In the genomic region with DNA sequence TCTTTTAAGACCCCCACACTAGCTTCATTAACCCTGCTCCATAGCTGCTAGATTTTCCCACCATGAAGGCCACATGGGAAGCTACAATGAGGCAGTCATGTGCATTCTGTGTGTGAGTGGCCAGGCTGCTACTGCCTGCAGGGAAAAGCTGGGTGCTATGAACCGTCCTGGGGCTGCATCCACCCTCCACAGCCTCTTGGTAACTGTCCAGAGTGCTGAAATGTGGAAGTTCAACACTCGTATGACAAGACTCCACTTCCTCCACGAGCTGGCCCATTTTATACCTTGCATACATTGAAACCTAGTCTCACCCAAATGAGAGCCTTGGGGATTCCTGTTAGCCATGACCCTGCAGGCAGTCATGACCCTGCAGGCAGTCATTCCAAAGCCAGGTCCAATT, we compare ENCODE assay signal across 13 cellular contexts. TPM values are rescaled to one million over a fixed set of nuclear protein-coding genes. Genes with fewer than 3 reads are reported as not detected.
DNase-seq lines count a peak whose midpoint lies in the region; ATAC-seq, FAIRE-seq and TF ChIP-seq lines count a peak whose summit lies in the region.
"Had no signal": no experiment of that assay in that cellular context is flagged by ENCODE, and none has a peak within 500 bp of the region (broad histone marks: within the 10 kb centered on the region; RNA-seq: fewer than 3 reads in every experiment).

No MANE protein-coding gene starts in this region.

- H3K4me3 Mint-ChIP-seq in activated naive CD4-positive, alpha-beta T cell treated with anti-CD3 and anti-CD28 coated beads, Interleukin-2, amount 10 ng/mL, durations not matched to agents 7 days and 5 days: no peak overlapping the region
- H3K4me3 Mint-ChIP-seq in activated naive CD8-positive, alpha-beta T cell treated with anti-CD3 and anti-CD28 coated beads, Interleukin-2, amount 50 U/mL, for 24 hours: no peak overlapping the region
- H3K4me3 Mint-ChIP-seq in activated T-cell treated with anti-CD3 and anti-CD28 coated beads, Interleukin-2, amount 50 U/mL, for 4 hours: no peak overlapping the region
- H3K4me3 Mint-ChIP-seq: B cell had no signal

- peak; percentile 26 for DNase-seq in activated naive CD4-positive, alpha-beta T cell treated with anti-CD3 and anti-CD28 coated beads, Interleukin-2, amount 10 ng/mL, durations not matched to agents 7 days and 5 days
- no peak for DNase-seq in activated naive CD4-positive, alpha-beta T cell treated with anti-CD3 and anti-CD28 coated beads, Interleukin-2, amount 50 U/mL, for 16 hours
- DNase-seq in RKO (ENCODE audit: low spot score): peak; percentile 44
- DNase-seq in fibroblast of villous mesenchyme (ENCODE audit: low read depth): peak; percentile 6
- peak; percentile 62 for DNase-seq in urothelium cell line (ENCODE audit: low spot score)
- no peak for DNase-seq in activated naive CD8-positive, alpha-beta T cell treated with anti-CD3 and anti-CD28 coated beads, Interleukin-2, amount 50 U/mL, for 24 hours
- no peak for DNase-seq in D721Med (ENCODE audit: insufficient read length, low spot score)
- no peak for DNase-seq in activated T-cell treated with anti-CD3 and anti-CD28 coated beads, Interleukin-2, amount 50 U/mL, for 4 hours
- DNase-seq: activated CD4-positive, CD25-positive, alpha-beta regulatory T cell had no signal

- H3K36me3 Mint-ChIP-seq in activated naive CD4-positive, alpha-beta T cell treated with anti-CD3 and anti-CD28 coated beads, Interleukin-2, amount 10 ng/mL, durations not matched to agents 7 days and 5 days: no peaks in the 10 kb centered on the region
- H3K36me3 Mint-ChIP-seq in activated naive CD8-positive, alpha-beta T cell treated with anti-CD3 and anti-CD28 coated beads, Interleukin-2, amount 50 U/mL, for 24 hours (ENCODE audit: low read depth): no peaks in the 10 kb centered on the region
- no peaks in the 10 kb centered on the region for H3K36me3 Mint-ChIP-seq in activated T-cell treated with anti-CD3 and anti-CD28 coated beads, Interleukin-2, amount 50 U/mL, for 4 hours (ENCODE audit: insufficient read depth)

- no peak for TF ChIP-seq CTCF in fibroblast of villous mesenchyme (IDR thresholded peaks at IDR 0.05; ENCODE audit: insufficient read depth, low read depth, low read length)
- TF ChIP-seq CTCF in D721Med (IDR thresholded peaks at IDR 0.05; ENCODE audit: insufficient read depth, missing control alignments): no peak

- no peak for ATAC-seq in activated naive CD8-positive, alpha-beta T cell treated with anti-CD3 and anti-CD28 coated beads, Interleukin-2, amount 50 U/mL, for 24 hours
- no peak for ATAC-seq in activated T-cell treated with anti-CD3 and anti-CD28 coated beads, Interleukin-2, amount 50 U/mL, for 4 hours

- CTCF ChIA-PET in activated naive CD4-positive, alpha-beta T cell treated with anti-CD3 and anti-CD28 coated beads, Interleukin-2, amount 10 ng/mL, durations not matched to agents 7 days and 5 days (lab: Charles Lee): no interaction called here

- FAIRE-seq in urothelium cell line (lab: Jason Lieb, UNC) (no peak), D721Med (lab: Jason Lieb, UNC) (no peak)
- FAIRE-seq: islet of Langerhans had no signal

- peaks cover 3% of the 10 kb centered on the region for H3K9me3 Mint-ChIP-seq in activated naive CD4-positive, alpha-beta T cell treated with anti-CD3 and anti-CD28 coated beads, Interleukin-2, amount 10 ng/mL, durations not matched to agents 7 days and 5 days
- peaks cover 4% of the 10 kb centered on the region for H3K9me3 Mint-ChIP-seq in activated naive CD8-positive, alpha-beta T cell treated with anti-CD3 and anti-CD28 coated beads, Interleukin-2, amount 50 U/mL, for 24 hours
- no peaks in the 10 kb centered on the region for H3K9me3 Mint-ChIP-seq in activated T-cell treated with anti-CD3 and anti-CD28 coated beads, Interleukin-2, amount 50 U/mL, for 4 hours

- H3K27ac Mint-ChIP-seq in activated naive CD4-positive, alpha-beta T cell treated with anti-CD3 and anti-CD28 coated beads, Interleukin-2, amount 10 ng/mL, durations not matched to agents 7 days and 5 days: no peak overlapping the region
- H3K27ac Mint-ChIP-seq in activated naive CD8-positive, alpha-beta T cell treated with anti-CD3 and anti-CD28 coated beads, Interleukin-2, amount 50 U/mL, for 24 hours: no peak overlapping the region
- H3K27ac Mint-ChIP-seq: B cell had no signal

- H3K27me3 Mint-ChIP-seq in activated naive CD4-positive, alpha-beta T cell treated with anti-CD3 and anti-CD28 coated beads, Interleukin-2, amount 10 ng/mL, durations not matched to agents 7 days and 5 days: no peaks in the 10 kb centered on the region
- H3K27me3 Mint-ChIP-seq in activated naive CD8-positive, alpha-beta T cell treated with anti-CD3 and anti-CD28 coated beads, Interleukin-2, amount 50 U/mL, for 24 hours: peaks cover 5% of the 10 kb centered on the region
- H3K27me3 Mint-ChIP-seq in activated T-cell treated with anti-CD3 and anti-CD28 coated beads, Interleukin-2, amount 50 U/mL, for 4 hours (ENCODE audit: low read depth): peaks cover 3% of the 10 kb centered on the region

- H3K4me3 ChIP-seq in fibroblast of villous mesenchyme (ENCODE audit: low read depth, low read length): no peak overlapping the region
- H3K4me3 ChIP-seq: smooth muscle cell had no signal

- H3K4me1 Mint-ChIP-seq in activated naive CD4-positive, alpha-beta T cell treated with anti-CD3 and anti-CD28 coated beads, Interleukin-2, amount 10 ng/mL, durations not matched to agents 7 days and 5 days: no peaks in the 10 kb centered on the region
- H3K4me1 Mint-ChIP-seq in activated naive CD8-positive, alpha-beta T cell treated with anti-CD3 and anti-CD28 coated beads, Interleukin-2, amount 50 U/mL, for 24 hours: no peaks in the 10 kb centered on the region
- no peaks in the 10 kb centered on the region for H3K4me1 Mint-ChIP-seq in activated T-cell treated with anti-CD3 and anti-CD28 coated beads, Interleukin-2, amount 50 U/mL, for 4 hours (ENCODE audit: low read depth)
- H3K4me1 Mint-ChIP-seq: B cell had no signal

RNA-seq across cellular contexts. Expression of gene CUZD1, which starts 59.4 kb away (rescaled TPM):
- total RNA-seq in fibroblast of villous mesenchyme: 0.32 and 0.43 TPM in 2 replicates
- 1 to 10 TPM; 1.1 to 1.6 (median 1.3) TPM for total RNA-seq in activated T-cell treated with anti-CD3 and anti-CD28 coated beads, Interleukin-2, amount 50 U/mL, for 4 hours
- total RNA-seq: chondrocyte had no signal

Comparison
In these comparisons a context has a peak if more than half of its experiments do, and no peak if none do; other contexts are left out.
1. DNase-seq: peak in activated naive CD4-positive, alpha-beta T cell treated with anti-CD3 and anti-CD28 coated beads, Interleukin-2, amount 10 ng/mL, durations not matched to agents 7 days and 5 days (single experiment), RKO (single experiment), fibroblast of villous mesenchyme (single experiment) and urothelium cell line (single experiment); none in activated naive CD4-positive, alpha-beta T cell treated with anti-CD3 and anti-CD28 coated beads, Interleukin-2, amount 50 U/mL, for 16 hours (single experiment), activated naive CD8-positive, alpha-beta T cell treated with anti-CD3 and anti-CD28 coated beads, Interleukin-2, amount 50 U/mL, for 24 hours (single experiment), D721Med (single experiment) and activated T-cell treated with anti-CD3 and anti-CD28 coated beads, Interleukin-2, amount 50 U/mL, for 4 hours (single experiment).